ENCODE assay signal across 1 cellular context in the genomic region with DNA sequence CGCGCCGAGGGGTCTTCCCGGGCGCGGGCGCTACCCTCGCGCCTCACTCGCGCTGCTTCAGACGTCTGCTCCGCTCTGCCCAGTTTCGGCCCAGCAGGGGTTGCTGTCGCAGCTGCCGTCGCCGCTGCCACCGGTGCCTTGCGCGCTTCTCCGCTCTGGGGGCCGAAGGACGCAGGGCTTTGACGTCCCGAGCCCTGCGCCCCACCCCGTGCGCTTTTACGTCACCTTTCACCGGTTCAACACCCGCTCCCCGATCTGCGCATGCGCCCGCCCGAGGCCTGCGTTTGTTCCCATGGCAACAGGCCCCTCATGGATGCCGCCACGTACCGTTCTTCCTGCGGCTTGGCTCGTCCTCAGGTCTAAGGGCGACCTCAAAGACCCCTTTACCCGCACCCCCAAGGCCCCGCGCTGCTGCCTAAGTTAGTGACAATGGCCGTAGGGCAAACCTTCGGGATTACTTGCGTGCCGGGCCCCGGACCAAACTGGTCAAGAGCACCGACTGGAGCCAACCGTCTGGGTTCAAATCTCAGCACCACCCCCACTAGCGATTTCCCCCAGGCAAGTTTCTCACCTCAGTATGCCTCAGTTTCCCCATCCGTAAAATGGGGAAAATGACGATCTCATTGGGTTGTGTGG.
TF ChIP-seq lines count a peak whose summit lies in the region.

No MANE protein-coding gene starts in this region.

TF ChIP-seq in HEK293, 187 proteins besides CTCF, POLR2A, EP300 and RAD21 (continued from another document and continues in another):
- TF ChIP-seq SCRT2 (tag by site-specific recombination; IDR thresholded peaks at IDR 0.05) (no peak; the same call in 1 of the 2 replicates), ZFP37 (tag by site-specific recombination; IDR thresholded peaks at IDR 0.05) (no peak), ZNF600 (tag by site-specific recombination; IDR thresholded peaks at IDR 0.05) (peak; percentile 28; the same call in 1 of the 2 replicates), KLF7 (tag by site-specific recombination; IDR thresholded peaks at IDR 0.05; ENCODE audit: borderline replicate concordance) (0 out of 2 replicates have a peak, but pooled peaks have one; percentile 23), ZNF175 (tag by site-specific recombination; IDR thresholded peaks at IDR 0.05) (no peak), ZNF544 (tag by site-specific recombination; IDR thresholded peaks at IDR 0.05) (no peak), ZNF248 (tag by site-specific recombination; IDR thresholded peaks at IDR 0.05) (no peak), TCF7L2 (IDR thresholded peaks at IDR 0.05; ENCODE audit: borderline replicate concordance, low read depth, low read length) (no peak), PRDM1 (tag by site-specific recombination; IDR thresholded peaks at IDR 0.05) (no peak), KLF16 (tag by site-specific recombination; IDR thresholded peaks at IDR 0.05) (0 out of 2 replicates have a peak, but pooled peaks have one; percentile 36), ZNF658 (tag by site-specific recombination; IDR thresholded peaks at IDR 0.05) (no peak), ZNF169 (tag by site-specific recombination; IDR thresholded peaks at IDR 0.05) (no peak), PRDM4 (tag by site-specific recombination; IDR thresholded peaks at IDR 0.05) (no peak), KLF17 (tag by site-specific recombination; IDR thresholded peaks at IDR 0.05) (no peak; the same call in 1 of the 2 replicates), PRDM10 (tag by site-specific recombination; IDR thresholded peaks at IDR 0.05) (no peak), KLF8 (tag by site-specific recombination; IDR thresholded peaks at IDR 0.05) (no peak; the same call in 1 of the 2 replicates), ZNF76 (tag by site-specific recombination; IDR thresholded peaks at IDR 0.05; ENCODE audit: borderline replicate concordance, low read depth) (peak; percentile 56; the same call in 1 of the 2 replicates), ZNF660 (tag by site-specific recombination; IDR thresholded peaks at IDR 0.05) (no peak), ZNF571 (tag by site-specific recombination; IDR thresholded peaks at IDR 0.05) (no peak), ZFHX2 (tag by site-specific recombination; conservative IDR thresholded peaks at IDR 0.05) (no peak), ZXDB (tag by site-specific recombination; IDR thresholded peaks at IDR 0.05) (peak; percentile 55), ZNF350 (tag by site-specific recombination; IDR thresholded peaks at IDR 0.05) (no peak), HOXA7 (CRISPR knock-in tag; IDR thresholded peaks at IDR 0.05; ENCODE audit: borderline replicate concordance) (no peak), ZNF423 (tag by site-specific recombination; IDR thresholded peaks at IDR 0.05) (no peak), ZBTB11 (tag by site-specific recombination; conservative IDR thresholded peaks at IDR 0.05; ENCODE audit: low read depth) (0 out of 2 replicates have a peak, but pooled peaks have one; percentile 5), MZF1 (tag by site-specific recombination; IDR thresholded peaks at IDR 0.05; ENCODE audit: borderline replicate concordance) (no peak), ZNF639 (tag by site-specific recombination; IDR thresholded peaks at IDR 0.05) (no peak), ZNF266 (tag by site-specific recombination; IDR thresholded peaks at IDR 0.05; ENCODE audit: low read depth) (no peak), ZNF514 (tag by site-specific recombination; IDR thresholded peaks at IDR 0.05) (no peak), ZFP3 (tag by site-specific recombination; IDR thresholded peaks at IDR 0.05; ENCODE audit: low read depth) (no peak), SP3 (tag by site-specific recombination; IDR thresholded peaks at IDR 0.05) (no peak; the same call in 1 of the 2 replicates), PATZ1 (tag by site-specific recombination; IDR thresholded peaks at IDR 0.05) (peak; percentile 94)
- TF ChIP-seq, protein P1, sequence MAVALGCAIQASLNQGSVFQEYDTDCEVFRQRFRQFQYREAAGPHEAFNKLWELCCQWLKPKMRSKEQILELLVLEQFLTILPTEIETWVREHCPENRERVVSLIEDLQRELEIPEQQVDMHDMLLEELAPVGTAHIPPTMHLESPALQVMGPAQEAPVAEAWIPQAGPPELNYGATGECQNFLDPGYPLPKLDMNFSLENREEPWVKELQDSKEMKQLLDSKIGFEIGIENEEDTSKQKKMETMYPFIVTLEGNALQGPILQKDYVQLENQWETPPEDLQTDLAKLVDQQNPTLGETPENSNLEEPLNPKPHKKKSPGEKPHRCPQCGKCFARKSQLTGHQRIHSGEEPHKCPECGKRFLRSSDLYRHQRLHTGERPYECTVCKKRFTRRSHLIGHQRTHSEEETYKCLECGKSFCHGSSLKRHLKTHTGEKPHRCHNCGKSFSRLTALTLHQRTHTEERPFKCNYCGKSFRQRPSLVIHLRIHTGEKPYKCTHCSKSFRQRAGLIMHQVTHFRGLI (tag by site-specific recombination; IDR thresholded peaks at IDR 0.05): 0 out of 2 replicates have a peak, but pooled peaks have one; percentile 38
- TF ChIP-seq, protein P2, sequence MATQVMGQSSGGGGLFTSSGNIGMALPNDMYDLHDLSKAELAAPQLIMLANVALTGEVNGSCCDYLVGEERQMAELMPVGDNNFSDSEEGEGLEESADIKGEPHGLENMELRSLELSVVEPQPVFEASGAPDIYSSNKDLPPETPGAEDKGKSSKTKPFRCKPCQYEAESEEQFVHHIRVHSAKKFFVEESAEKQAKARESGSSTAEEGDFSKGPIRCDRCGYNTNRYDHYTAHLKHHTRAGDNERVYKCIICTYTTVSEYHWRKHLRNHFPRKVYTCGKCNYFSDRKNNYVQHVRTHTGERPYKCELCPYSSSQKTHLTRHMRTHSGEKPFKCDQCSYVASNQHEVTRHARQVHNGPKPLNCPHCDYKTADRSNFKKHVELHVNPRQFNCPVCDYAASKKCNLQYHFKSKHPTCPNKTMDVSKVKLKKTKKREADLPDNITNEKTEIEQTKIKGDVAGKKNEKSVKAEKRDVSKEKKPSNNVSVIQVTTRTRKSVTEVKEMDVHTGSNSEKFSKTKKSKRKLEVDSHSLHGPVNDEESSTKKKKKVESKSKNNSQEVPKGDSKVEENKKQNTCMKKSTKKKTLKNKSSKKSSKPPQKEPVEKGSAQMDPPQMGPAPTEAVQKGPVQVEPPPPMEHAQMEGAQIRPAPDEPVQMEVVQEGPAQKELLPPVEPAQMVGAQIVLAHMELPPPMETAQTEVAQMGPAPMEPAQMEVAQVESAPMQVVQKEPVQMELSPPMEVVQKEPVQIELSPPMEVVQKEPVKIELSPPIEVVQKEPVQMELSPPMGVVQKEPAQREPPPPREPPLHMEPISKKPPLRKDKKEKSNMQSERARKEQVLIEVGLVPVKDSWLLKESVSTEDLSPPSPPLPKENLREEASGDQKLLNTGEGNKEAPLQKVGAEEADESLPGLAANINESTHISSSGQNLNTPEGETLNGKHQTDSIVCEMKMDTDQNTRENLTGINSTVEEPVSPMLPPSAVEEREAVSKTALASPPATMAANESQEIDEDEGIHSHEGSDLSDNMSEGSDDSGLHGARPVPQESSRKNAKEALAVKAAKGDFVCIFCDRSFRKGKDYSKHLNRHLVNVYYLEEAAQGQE (tag by site-specific recombination; IDR thresholded peaks at IDR 0.05): no peak
